ENCODE assay signal across 21 cellular contexts in the genomic region with DNA sequence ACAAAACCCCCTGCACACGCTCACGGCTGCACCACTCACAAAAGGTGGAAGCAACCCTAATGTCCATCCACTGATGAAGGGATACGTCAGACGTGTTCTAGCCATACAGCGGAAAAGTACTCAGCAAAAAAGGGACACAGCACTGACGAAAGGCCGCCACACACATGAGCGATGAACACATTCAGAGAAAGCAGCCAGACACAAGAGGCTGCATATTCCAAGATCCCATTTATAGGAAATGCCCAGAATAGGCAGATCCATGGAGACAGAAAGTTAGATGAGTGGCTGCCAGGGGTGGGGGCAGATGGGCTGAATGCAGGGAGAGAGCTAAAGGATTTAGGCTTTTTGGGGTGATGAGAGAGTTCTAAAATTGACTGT. TPM values are rescaled to one million over a fixed set of nuclear protein-coding genes. Genes with fewer than 3 reads are reported as not detected.
DNase-seq lines count a peak whose midpoint lies in the region; ATAC-seq and TF ChIP-seq lines count a peak whose summit lies in the region.
"Had no signal": no experiment of that assay in that cellular context is flagged by ENCODE, and none has a peak within 500 bp of the region (broad histone marks: within the 10 kb centered on the region; RNA-seq: fewer than 3 reads in every experiment).

No MANE protein-coding gene starts in this region.

- POLR2A ChIA-PET in HEK293 (lab: Yijun Ruan, JAX) = no interaction called here

- H3K4me3 Mint-ChIP-seq in CD14-positive monocyte = peak overlapping the region; percentile 84 to 94
- H3K4me3 Mint-ChIP-seq: stimulated activated naive B cell treated with anti-CD40 and anti-IgM and Interleukin-4, amounts not matched to agents 10 μg/mL and 1 μg/mL and 100 μg/mL, for 72 hours had no signal

- no peaks in the 10 kb centered on the region for H3K9me3 ChIP-seq in HEK293 (ENCODE audit: control insufficient read depth, insufficient read depth, low read depth, low read length)
- no peaks in the 10 kb centered on the region for H3K9me3 ChIP-seq in neutrophil
- H3K9me3 ChIP-seq: SJSA1, tibial artery had no signal

- H3K4me1 ChIP-seq in HEK293 (ENCODE audit: control insufficient read depth, insufficient read depth, low read length) (0 out of 2 replicates have a peak, but pooled peaks cover 2% of the 10 kb centered on the region), neutrophil (ENCODE audit: control insufficient read depth in 1 of 2, insufficient read depth in 1 of 2, low read depth in 1 of 2, low read length in 1 of 2) (peaks cover 37 to 41% of the 10 kb centered on the region in 2 experiments)

- CTCF ChIA-PET in HEK293 (lab: Yijun Ruan, JAX) = interaction anchor here (0.5 to 0.9 kb wide), 3 partner anchors 19 to 817 kb away, joined by 3 to 4 read pairs (median 3); no protein-coding TSS in a partner anchor

- H3K27ac Mint-ChIP-seq in CD14-positive monocyte = peak overlapping the region; percentile 94 to 98 (median 97)

- peaks cover 0 to 3% (median 2%) of the 10 kb centered on the region in 3 donors for H3K27me3 Mint-ChIP-seq in CD14-positive monocyte (ENCODE audit: low read depth in 3 of 3)
- H3K27me3 Mint-ChIP-seq: stimulated activated naive B cell treated with anti-CD40 and anti-IgM and Interleukin-4, amounts not matched to agents 10 μg/mL and 1 μg/mL and 100 μg/mL, for 72 hours had no signal

- H3K27ac ChIP-seq in HEK293 (ENCODE audit: extremely low read depth, low read depth, low read length) (0 out of 2 replicates have a peak overlapping the region, but pooled peaks have one; percentile 22), cingulate gyrus (ENCODE audit: low read depth, low read length) (peak overlapping the region; percentile 69), neutrophil (peak overlapping the region; percentile 74)
- H3K27ac ChIP-seq: GM23248, KMS-11, PC-9, SJSA1, tibial artery had no signal

- peaks cover 1 to 18% of the 10 kb centered on the region in 2 donors for H3K36me3 Mint-ChIP-seq in CD14-positive monocyte

- H3K36me3 ChIP-seq in HEK293 (ENCODE audit: control insufficient read depth in 2 of 2, insufficient read depth in 1 of 2, low read length in 2 of 2) = peaks cover 40 to 46% of the 10 kb centered on the region in 2 experiments
- H3K36me3 ChIP-seq in neutrophil = peaks cover 4% of the 10 kb centered on the region

- TF ChIP-seq CTCF in CD14-positive monocyte (IDR thresholded peaks at IDR 0.05) (no peak), HEK293 (tag by site-specific recombination; IDR thresholded peaks at IDR 0.05) (no peak), neutrophil (IDR thresholded peaks at IDR 0.05) (no peak)

- peaks cover 0 to 4% (median 3%) of the 10 kb centered on the region in 7 donors for H3K9me3 Mint-ChIP-seq in CD14-positive monocyte
- H3K9me3 Mint-ChIP-seq: stimulated activated naive B cell treated with anti-CD40 and anti-IgM and Interleukin-4, amounts not matched to agents 10 μg/mL and 1 μg/mL and 100 μg/mL, for 72 hours had no signal

- intact Hi-C loops in CD14-positive monocyte (cut with micrococcal nuclease) = loop anchor here in 1 of 2 donors (5.0 kb wide), 1 partner anchor 44 kb away; a partner anchor contains a TSS

- H3K4me3 ChIP-seq in HEK293 (ENCODE audit: low read depth, low read length) (no peak overlapping the region), neutrophil (ENCODE audit: low read depth in 1 of 2, low read length in 1 of 2) (peak overlapping the region; percentile 42 to 58)
- H3K4me3 ChIP-seq: GM12878, GM23248, PC-9, SJSA1, tibial artery had no signal

- DNase-seq in CD14-positive monocyte (ENCODE audit: low spot score) = no peak
- no peak for DNase-seq in effector CD8-positive, alpha-beta T cell (lab: John Stamatoyannopoulos, UW)
- no peak for DNase-seq in activated naive CD4-positive, alpha-beta T cell treated with anti-CD3 and anti-CD28 coated beads, Interleukin-2, amount 50 U/mL, for 16 hours
- DNase-seq: activated CD4-positive, CD25-positive, alpha-beta regulatory T cell; activated effector memory CD4-positive, alpha-beta T cell treated with anti-CD3 and anti-CD28 coated beads, Interleukin-2, amount 50 U/mL, for 16 hours; DMS79; mammary epithelial cell; NCI-H187 treated with DMSO at 0.1 percent for 48 hours; NCI-H345; stimulated activated CD4-positive, alpha-beta T cell treated with anti-CD3 and anti-CD28 coated beads, Interleukin-1b, Interleukin-23, amount 100 ng/mL, for 48 hours; stimulated activated naive B cell treated with anti-CD40 and anti-IgM and Interleukin-4, amounts not matched to agents 10 μg/mL and 1 μg/mL and 100 μg/mL, for 72 hours; tibial artery had no signal

- no peak for ATAC-seq in GM21825 (IDR thresholded peaks at IDR 0.05; ENCODE audit: unreplicated experiment)
- ATAC-seq: GM12878; stimulated activated naive B cell treated with anti-CD40 and anti-IgM and Interleukin-4, amounts not matched to agents 10 μg/mL and 1 μg/mL and 100 μg/mL, for 72 hours had no signal

- H3K27me3 ChIP-seq in neutrophil = no peaks in the 10 kb centered on the region
- H3K27me3 ChIP-seq: SJSA1, tibial artery had no signal

- peaks cover 52% of the 10 kb centered on the region for H3K4me1 Mint-ChIP-seq in CD14-positive monocyte

TF ChIP-seq in HEK293, 187 proteins besides CTCF, POLR2A, EP300 and RAD21:
- no peak for TF ChIP-seq ZNF701 (tag by site-specific recombination; IDR thresholded peaks at IDR 0.05)
- no peak for TF ChIP-seq ZNF19 (tag by site-specific recombination; IDR thresholded peaks at IDR 0.05; ENCODE audit: low read depth)
- no peak for TF ChIP-seq KLF10 (tag by site-specific recombination; IDR thresholded peaks at IDR 0.05)
- no peak for TF ChIP-seq ZNF133 (tag by site-specific recombination; IDR thresholded peaks at IDR 0.05)
- no peak for TF ChIP-seq ZNF510 (tag by site-specific recombination; IDR thresholded peaks at IDR 0.05; ENCODE audit: insufficient replicate concordance)
- TF ChIP-seq, protein P1, sequence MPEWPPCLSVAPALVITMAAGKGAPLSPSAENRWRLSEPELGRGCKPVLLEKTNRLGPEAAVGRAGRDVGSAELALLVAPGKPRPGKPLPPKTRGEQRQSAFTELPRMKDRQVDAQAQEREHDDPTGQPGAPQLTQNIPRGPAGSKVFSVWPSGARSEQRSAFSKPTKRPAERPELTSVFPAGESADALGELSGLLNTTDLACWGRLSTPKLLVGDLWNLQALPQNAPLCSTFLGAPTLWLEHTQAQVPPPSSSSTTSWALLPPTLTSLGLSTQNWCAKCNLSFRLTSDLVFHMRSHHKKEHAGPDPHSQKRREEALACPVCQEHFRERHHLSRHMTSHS (tag by site-specific recombination; IDR thresholded peaks at IDR 0.05) = no peak
- TF ChIP-seq, protein P2, sequence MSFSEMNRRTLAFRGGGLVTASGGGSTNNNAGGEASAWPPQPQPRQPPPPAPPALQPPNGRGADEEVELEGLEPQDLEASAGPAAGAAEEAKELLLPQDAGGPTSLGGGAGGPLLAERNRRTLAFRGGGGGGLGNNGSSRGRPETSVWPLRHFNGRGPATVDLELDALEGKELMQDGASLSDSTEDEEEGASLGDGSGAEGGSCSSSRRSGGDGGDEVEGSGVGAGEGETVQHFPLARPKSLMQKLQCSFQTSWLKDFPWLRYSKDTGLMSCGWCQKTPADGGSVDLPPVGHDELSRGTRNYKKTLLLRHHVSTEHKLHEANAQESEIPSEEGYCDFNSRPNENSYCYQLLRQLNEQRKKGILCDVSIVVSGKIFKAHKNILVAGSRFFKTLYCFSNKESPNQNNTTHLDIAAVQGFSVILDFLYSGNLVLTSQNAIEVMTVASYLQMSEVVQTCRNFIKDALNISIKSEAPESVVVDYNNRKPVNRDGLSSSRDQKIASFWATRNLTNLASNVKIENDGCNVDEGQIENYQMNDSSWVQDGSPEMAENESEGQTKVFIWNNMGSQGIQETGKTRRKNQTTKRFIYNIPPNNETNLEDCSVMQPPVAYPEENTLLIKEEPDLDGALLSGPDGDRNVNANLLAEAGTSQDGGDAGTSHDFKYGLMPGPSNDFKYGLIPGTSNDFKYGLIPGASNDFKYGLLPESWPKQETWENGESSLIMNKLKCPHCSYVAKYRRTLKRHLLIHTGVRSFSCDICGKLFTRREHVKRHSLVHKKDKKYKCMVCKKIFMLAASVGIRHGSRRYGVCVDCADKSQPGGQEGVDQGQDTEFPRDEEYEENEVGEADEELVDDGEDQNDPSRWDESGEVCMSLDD (tag by site-specific recombination; IDR thresholded peaks at IDR 0.05) = no peak
- TF ChIP-seq BCL11A (tag by site-specific recombination; IDR thresholded peaks at IDR 0.05; ENCODE audit: low read depth) = no peak
- no peak for TF ChIP-seq ZNF214 (tag by site-specific recombination; IDR thresholded peaks at IDR 0.05; ENCODE audit: borderline replicate concordance)
- TF ChIP-seq OVOL3 (tag by site-specific recombination; IDR thresholded peaks at IDR 0.05) = no peak
- no peak for TF ChIP-seq ZBTB7A (tag by site-specific recombination; IDR thresholded peaks at IDR 0.05; ENCODE audit: low read depth)

RNA-seq across cellular contexts. Expression of a gene that starts 3.7 kb away (rescaled TPM):
- polyA plus RNA-seq in CD14-positive monocyte = 10 to 100 TPM in 1 of 2 donors, 1 to 10 TPM in 1; 9.3 to 15.6 TPM

RNA-seq across cellular contexts. Expression of a gene that starts 11.6 kb away (rescaled TPM):
- 10 to 100 TPM; 77.1 to 78.9 TPM for polyA plus RNA-seq in CD14-positive monocyte

RNA-seq across cellular contexts. Expression of a gene that starts 22.4 kb away (rescaled TPM):
- under 1 TPM; 0.27 to 0.52 TPM for polyA plus RNA-seq in CD14-positive monocyte

RNA-seq across cellular contexts. Expression of a gene that starts 30.9 kb away (rescaled TPM):
- under 1 TPM; 0.16 to 0.34 TPM for polyA plus RNA-seq in CD14-positive monocyte
- polyA plus RNA-seq: GM23248 had no signal

RNA-seq across cellular contexts. Expression of a gene that starts 44.8 kb away (rescaled TPM):
- polyA plus RNA-seq in CD14-positive monocyte = not detected
- polyA plus RNA-seq: GM23248, mammary epithelial cell had no signal

Comparison
In these comparisons a context has a peak if more than half of its experiments do, and no peak if none do; other contexts are left out.
1. H3K27ac ChIP-seq: peak in every context shown above with its lines; median percentile 74 in neutrophil; 69 in cingulate gyrus; 22 in HEK293.